ENCODE assay signal across 11 cellular contexts in the genomic region with DNA sequence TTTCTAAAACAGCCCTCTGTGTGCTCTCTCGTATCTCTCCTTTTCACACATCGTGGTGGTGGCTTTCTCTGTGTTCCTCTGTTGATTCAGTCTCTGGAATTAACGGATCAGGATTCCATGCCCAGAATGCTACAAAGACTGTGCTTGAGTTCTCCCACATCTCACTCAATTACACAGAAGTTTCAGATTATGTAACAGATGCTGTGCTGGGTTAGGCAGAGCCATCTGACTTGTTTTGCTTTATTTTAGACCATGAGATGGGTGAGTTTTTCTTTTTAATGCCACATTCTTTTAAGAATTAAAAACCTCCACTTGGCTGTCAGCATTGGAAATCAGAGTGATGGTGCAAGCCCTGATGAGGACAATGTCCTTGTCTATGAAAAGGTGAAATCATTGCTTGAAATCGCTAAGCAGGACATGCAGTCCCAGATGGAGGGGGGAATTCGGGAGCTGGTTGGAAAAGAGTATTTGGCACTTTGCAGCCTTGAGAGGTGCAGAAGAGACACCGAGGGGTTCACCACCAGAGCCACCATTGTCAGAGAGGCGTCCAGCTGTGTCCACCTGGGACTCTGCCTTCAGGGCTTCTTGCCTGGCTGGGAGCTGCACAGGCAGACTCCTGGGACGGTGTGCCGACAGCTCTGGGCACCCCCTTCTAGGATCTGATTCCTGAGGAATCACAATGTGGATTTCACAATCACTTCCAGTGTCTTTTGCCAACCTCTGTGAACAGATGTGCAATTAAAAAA.
DNase-seq lines count a peak whose midpoint lies in the region; TF ChIP-seq lines count a peak whose summit lies in the region.
"Had no signal": no experiment of that assay in that cellular context is flagged by ENCODE, and none has a peak within 500 bp of the region (broad histone marks: within the 10 kb centered on the region; RNA-seq: fewer than 3 reads in every experiment).

No MANE protein-coding gene starts in this region.

- 78 to 81% methylated on average over 9 of the region's 9 CpGs for WGBS in sigmoid colon, 2 donors

- no TSS peak for BruUV-seq in MCF 10A (replicated peaks; lab: Mats Ljungman, UMichigan)

- H3K27me3 Mint-ChIP-seq in MCF 10A (ENCODE audit: insufficient read depth, unreplicated experiment) (no peaks in the 10 kb centered on the region), progenitor cell of endocrine pancreas (peaks cover 3% of the 10 kb centered on the region)
- H3K27me3 Mint-ChIP-seq in CD8-positive, alpha-beta memory T cell = peaks cover 12 to 28% of the 10 kb centered on the region in 2 donors

- H3K27ac ChIP-seq in left ventricle myocardium inferior (replicated peaks) = peak overlapping the region; percentile 79
- H3K27ac ChIP-seq in sigmoid colon = peak overlapping the region; percentile 46 to 75 (median 59)
- H3K27ac ChIP-seq in CD8-positive, alpha-beta memory T cell (ENCODE audit: low read depth, low read length) = no peak overlapping the region

- TF ChIP-seq POLR2A in sigmoid colon (IDR thresholded peaks at IDR 0.05) = no peak

- DNase-seq in G401 (ENCODE audit: low spot score) (peak; percentile 18), MCF 10A (ENCODE audit: unreplicated experiment) (peak; percentile 72), left ventricle myocardium inferior (peak; percentile 63), sigmoid colon (no peak), progenitor cell of endocrine pancreas (ENCODE audit: low spot score, unreplicated experiment) (no peak), HuH-7.5 (ENCODE audit: low spot score) (no peak)
- no peak for DNase-seq in CD8-positive, alpha-beta memory T cell
- no peak for DNase-seq in stimulated activated CD8-positive, alpha-beta memory T cell treated with anti-CD3 and anti-CD28 coated beads, Interleukin-4, amount 100 ng/mL, for 48 hours
- DNase-seq: activated T-cell treated with anti-CD3 and anti-CD28 coated beads, Interleukin-2, amount 50 U/mL, for 1 hour; C1 segment of cervical spinal cord; MM.1S had no signal

- POLR2A ChIA-PET in MCF 10A (lab: Yijun Ruan, JAX) = interaction anchor here (0.7 to 1.4 kb wide), 4 partner anchors 9 to 153 kb away, joined by 3 to 6 read pairs (median 4); no protein-coding TSS in a partner anchor
- POLR2A ChIA-PET in CD8-positive, alpha-beta memory T cell (lab: Charles Lee) = no interaction called here

- H3K27ac Mint-ChIP-seq in MCF 10A (ENCODE audit: low read depth, unreplicated experiment) = peak overlapping the region; percentile 17
- no peak overlapping the region for H3K27ac Mint-ChIP-seq in progenitor cell of endocrine pancreas
- H3K27ac Mint-ChIP-seq in CD8-positive, alpha-beta memory T cell = no peak overlapping the region

- H3K4me1 ChIP-seq in left ventricle myocardium inferior = peaks cover 64% of the 10 kb centered on the region
- H3K4me1 ChIP-seq in sigmoid colon = peaks cover 0 to 26% (median 24%) of the 10 kb centered on the region in 4 donors
- H3K4me1 ChIP-seq in CD8-positive, alpha-beta memory T cell (ENCODE audit: insufficient read depth, low read length) = no peaks in the 10 kb centered on the region

- TF ChIP-seq EP300 in sigmoid colon (IDR thresholded peaks at IDR 0.05) = no peak

- TF ChIP-seq CTCF in MCF 10A (IDR thresholded peaks at IDR 0.05; ENCODE audit: unreplicated experiment) (no peak), left ventricle myocardium inferior (IDR thresholded peaks at IDR 0.05; ENCODE audit: borderline replicate concordance) (no peak), sigmoid colon (IDR thresholded peaks at IDR 0.05) (no peak), progenitor cell of endocrine pancreas (IDR thresholded peaks at IDR 0.05; ENCODE audit: unreplicated experiment) (no peak)

- in situ Hi-C loops in G401 (cut with HindIII; ENCODE audit: low sequenced_read_pairs) = no loop called here

- H3K36me3 Mint-ChIP-seq in MCF 10A (ENCODE audit: insufficient read depth, unreplicated experiment) (peaks cover 69% of the 10 kb centered on the region), progenitor cell of endocrine pancreas (ENCODE audit: insufficient read depth) (peaks cover 3% of the 10 kb centered on the region)
- H3K36me3 Mint-ChIP-seq in CD8-positive, alpha-beta memory T cell = no peaks in the 10 kb centered on the region

- H3K4me3 ChIP-seq in left ventricle myocardium inferior (no peak overlapping the region), sigmoid colon (no peak overlapping the region)
- H3K4me3 ChIP-seq in CD8-positive, alpha-beta memory T cell (ENCODE audit: low read length) = no peak overlapping the region

- CTCF ChIA-PET in MCF 10A (lab: Yijun Ruan, JAX) = interaction anchor here (0.5 to 1.2 kb wide), 3 partner anchors 18 to 328 kb away, joined by 3 read pairs; no protein-coding TSS in a partner anchor
- CTCF ChIA-PET in CD8-positive, alpha-beta memory T cell (lab: Charles Lee) = no interaction called here

- H3K27me3 ChIP-seq in left ventricle myocardium inferior (ENCODE audit: low read depth) (no peaks in the 10 kb centered on the region), sigmoid colon (no peaks in the 10 kb centered on the region)
- peaks cover 3% of the 10 kb centered on the region for H3K27me3 ChIP-seq in CD8-positive, alpha-beta memory T cell (ENCODE audit: insufficient read depth, low read length, poor library complexity, severe bottlenecking)

- intact Hi-C loops in MCF 10A (cut with micrococcal nuclease) (no loop called here), left ventricle myocardium inferior (cut with micrococcal nuclease) (no loop called here), sigmoid colon (cut with DNase I) (no loop called here)

- H3K9me3 ChIP-seq in left ventricle myocardium inferior (replicated peaks) (no peaks in the 10 kb centered on the region), sigmoid colon (no peaks in the 10 kb centered on the region)
- no peaks in the 10 kb centered on the region for H3K9me3 ChIP-seq in CD8-positive, alpha-beta memory T cell (ENCODE audit: low read length)

- H3K4me3 Mint-ChIP-seq in MCF 10A (ENCODE audit: unreplicated experiment) = no peak overlapping the region
- H3K4me3 Mint-ChIP-seq in progenitor cell of endocrine pancreas (ENCODE audit: low read depth) = no peak overlapping the region
- no peak overlapping the region for H3K4me3 Mint-ChIP-seq in CD8-positive, alpha-beta memory T cell

- H3K9me3 Mint-ChIP-seq in MCF 10A (ENCODE audit: unreplicated experiment) (no peaks in the 10 kb centered on the region), progenitor cell of endocrine pancreas (ENCODE audit: low read depth) (no peaks in the 10 kb centered on the region)
- H3K9me3 Mint-ChIP-seq in CD8-positive, alpha-beta memory T cell = no peaks in the 10 kb centered on the region

- H3K4me1 Mint-ChIP-seq in MCF 10A (ENCODE audit: insufficient read depth, unreplicated experiment) (peaks cover 63% of the 10 kb centered on the region), progenitor cell of endocrine pancreas (ENCODE audit: low read depth) (peaks cover 18% of the 10 kb centered on the region)
- no peaks in the 10 kb centered on the region for H3K4me1 Mint-ChIP-seq in CD8-positive, alpha-beta memory T cell

- H3K36me3 ChIP-seq in left ventricle myocardium inferior (no peaks in the 10 kb centered on the region), sigmoid colon (no peaks in the 10 kb centered on the region)
- H3K36me3 ChIP-seq in CD8-positive, alpha-beta memory T cell (ENCODE audit: insufficient read depth, low read length) = no peaks in the 10 kb centered on the region

Comparison
In these comparisons a context has a peak if more than half of its experiments do, and no peak if none do; other contexts are left out.
1. DNase-seq: peak in G401 (single experiment), MCF 10A (single experiment) and left ventricle myocardium inferior (single experiment); none in sigmoid colon (single experiment), progenitor cell of endocrine pancreas (single experiment), CD8-positive, alpha-beta memory T cell (0 of 5), HuH-7.5 (single experiment) and stimulated activated CD8-positive, alpha-beta memory T cell treated with anti-CD3 and anti-CD28 coated beads, Interleukin-4, amount 100 ng/mL, for 48 hours (single experiment).